In the genomic region with DNA sequence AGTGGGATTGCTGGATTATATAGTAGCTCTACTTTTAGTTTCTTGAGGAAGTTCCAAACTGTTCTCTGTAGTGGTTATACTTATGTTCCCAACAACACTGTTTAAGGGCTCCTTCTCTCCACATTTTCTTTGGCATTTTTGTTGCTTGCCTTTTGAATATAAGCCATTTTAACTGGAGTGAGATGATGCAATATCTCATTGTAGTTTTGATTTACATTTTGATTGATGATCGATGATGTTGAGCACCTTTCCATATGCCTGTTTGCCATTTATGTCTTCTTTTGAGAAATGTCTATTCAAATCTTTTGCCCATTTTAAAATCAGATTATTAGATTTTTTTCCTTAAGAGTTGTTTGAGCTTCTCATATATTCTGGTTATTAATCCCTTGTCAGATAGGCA, we compare ENCODE assay signal across 11 cellular contexts.
"Had no signal": no experiment of that assay in that cellular context is flagged by ENCODE, and none has a peak within 500 bp of the region (broad histone marks: within the 10 kb centered on the region; RNA-seq: fewer than 3 reads in every experiment).

No MANE protein-coding gene starts in this region.

- FAIRE-seq: H1, H54 had no signal

- H3K4me1 ChIP-seq: HAP-1 had no signal

- H3K4me3 ChIP-seq: GM23248, GM23338, HAP-1 had no signal

- H3K36me3 ChIP-seq: HAP-1 had no signal

- H2AFZ ChIP-seq: GM23248, GM23338 had no signal

- H3K9me3 ChIP-seq: HAP-1 had no signal

- H3K27ac ChIP-seq: GM23248 had no signal

- H3K4me2 ChIP-seq: GM23338 had no signal

- ATAC-seq: GM23338, HCT116 had no signal

- H3K9ac ChIP-seq: GM23248 had no signal

- DNase-seq: GM23248, GOT3, H7, H9, HCEC 1CT, HFFc6 had no signal
